1 cellular context compared by ENCODE assay signal in the genomic region with DNA sequence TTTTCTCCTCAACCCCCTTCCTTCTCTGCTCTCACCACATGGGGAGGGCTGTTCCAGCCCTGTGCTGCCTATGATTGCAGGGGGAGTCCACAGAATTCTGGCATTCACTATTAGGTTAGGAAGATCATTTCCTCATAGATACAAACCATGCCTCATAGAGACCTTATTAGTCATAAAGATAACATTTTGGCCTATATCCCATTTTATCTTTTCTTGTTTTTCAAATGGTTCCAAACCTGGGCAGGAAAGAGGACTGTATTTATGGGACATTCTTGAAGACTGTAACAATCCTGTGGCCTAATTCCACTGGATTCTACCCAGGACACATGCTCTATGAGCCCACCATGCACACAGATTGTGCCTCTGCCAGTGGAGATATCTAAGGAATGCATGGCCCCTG.
TF ChIP-seq lines count a peak whose summit lies in the region.

No MANE protein-coding gene starts in this region.

TF ChIP-seq in SK-N-SH, 30 proteins besides CTCF, POLR2A, EP300 and RAD21 (continued from another document):
- TF ChIP-seq, protein P1, sequence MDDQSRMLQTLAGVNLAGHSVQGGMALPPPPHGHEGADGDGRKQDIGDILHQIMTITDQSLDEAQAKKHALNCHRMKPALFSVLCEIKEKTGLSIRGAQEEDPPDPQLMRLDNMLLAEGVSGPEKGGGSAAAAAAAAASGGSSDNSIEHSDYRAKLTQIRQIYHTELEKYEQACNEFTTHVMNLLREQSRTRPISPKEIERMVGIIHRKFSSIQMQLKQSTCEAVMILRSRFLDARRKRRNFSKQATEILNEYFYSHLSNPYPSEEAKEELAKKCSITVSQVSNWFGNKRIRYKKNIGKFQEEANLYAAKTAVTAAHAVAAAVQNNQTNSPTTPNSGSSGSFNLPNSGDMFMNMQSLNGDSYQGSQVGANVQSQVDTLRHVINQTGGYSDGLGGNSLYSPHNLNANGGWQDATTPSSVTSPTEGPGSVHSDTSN (IDR thresholded peaks at IDR 0.05), result peak; percentile 27; the same call in 1 of the 2 replicates
- TF ChIP-seq POLR2AphosphoS5 (IDR thresholded peaks at IDR 0.05; ENCODE audit: low read depth, low read length) (no peak), NRF1 (IDR thresholded peaks at IDR 0.05; ENCODE audit: low read depth, low read length) (no peak), GATA2 (CRISPR knock-in tag; IDR thresholded peaks at IDR 0.05) (no peak), FOXM1 (IDR thresholded peaks at IDR 0.05; ENCODE audit: low read depth) (no peak), CHD2 (IDR thresholded peaks at IDR 0.05; ENCODE audit: low read length, partially characterized antibody) (no peak), RXRA (IDR thresholded peaks at IDR 0.05; ENCODE audit: borderline replicate concordance, low read depth) (no peak), EZH2phosphoT487 (IDR thresholded peaks at IDR 0.05; ENCODE audit: borderline replicate concordance, low read depth) (no peak), TEAD4 (IDR thresholded peaks at IDR 0.05; ENCODE audit: borderline replicate concordance, insufficient read depth) (peak; percentile 56; the same call in 1 of the 2 replicates), TCF12 (IDR thresholded peaks at IDR 0.05) (peak; percentile 83), MXI1 (IDR thresholded peaks at IDR 0.05; ENCODE audit: low read depth, low read length) (no peak), YY1 (IDR thresholded peaks at IDR 0.05; ENCODE audit: low read depth) (no peak), GABPA (IDR thresholded peaks at IDR 0.05; ENCODE audit: low read depth) (no peak), MEF2A (IDR thresholded peaks at IDR 0.05; ENCODE audit: borderline replicate concordance, low read depth) (no peak), SMC3 (IDR thresholded peaks at IDR 0.05; ENCODE audit: low read depth, low read length) (no peak), TAF1 (IDR thresholded peaks at IDR 0.05; ENCODE audit: borderline replicate concordance, low read depth, low read length) (no peak), FOSL2 (IDR thresholded peaks at IDR 0.05; ENCODE audit: borderline replicate concordance, low read depth) (peak; percentile 66; the same call in 1 of the 2 replicates), RCOR1 (IDR thresholded peaks at IDR 0.05; ENCODE audit: low read length) (no peak), FOXJ3 (CRISPR knock-in tag; IDR thresholded peaks at IDR 0.05) (no peak), JUND (IDR thresholded peaks at IDR 0.05) (peak; percentile 42), RFX5 (IDR thresholded peaks at IDR 0.05; ENCODE audit: low read length) (no peak)
- TF ChIP-seq, protein P2, sequence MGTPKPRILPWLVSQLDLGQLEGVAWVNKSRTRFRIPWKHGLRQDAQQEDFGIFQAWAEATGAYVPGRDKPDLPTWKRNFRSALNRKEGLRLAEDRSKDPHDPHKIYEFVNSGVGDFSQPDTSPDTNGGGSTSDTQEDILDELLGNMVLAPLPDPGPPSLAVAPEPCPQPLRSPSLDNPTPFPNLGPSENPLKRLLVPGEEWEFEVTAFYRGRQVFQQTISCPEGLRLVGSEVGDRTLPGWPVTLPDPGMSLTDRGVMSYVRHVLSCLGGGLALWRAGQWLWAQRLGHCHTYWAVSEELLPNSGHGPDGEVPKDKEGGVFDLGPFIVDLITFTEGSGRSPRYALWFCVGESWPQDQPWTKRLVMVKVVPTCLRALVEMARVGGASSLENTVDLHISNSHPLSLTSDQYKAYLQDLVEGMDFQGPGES (IDR thresholded peaks at IDR 0.05; ENCODE audit: low read depth, low read length), result no peak
- TF ChIP-seq, protein P3, sequence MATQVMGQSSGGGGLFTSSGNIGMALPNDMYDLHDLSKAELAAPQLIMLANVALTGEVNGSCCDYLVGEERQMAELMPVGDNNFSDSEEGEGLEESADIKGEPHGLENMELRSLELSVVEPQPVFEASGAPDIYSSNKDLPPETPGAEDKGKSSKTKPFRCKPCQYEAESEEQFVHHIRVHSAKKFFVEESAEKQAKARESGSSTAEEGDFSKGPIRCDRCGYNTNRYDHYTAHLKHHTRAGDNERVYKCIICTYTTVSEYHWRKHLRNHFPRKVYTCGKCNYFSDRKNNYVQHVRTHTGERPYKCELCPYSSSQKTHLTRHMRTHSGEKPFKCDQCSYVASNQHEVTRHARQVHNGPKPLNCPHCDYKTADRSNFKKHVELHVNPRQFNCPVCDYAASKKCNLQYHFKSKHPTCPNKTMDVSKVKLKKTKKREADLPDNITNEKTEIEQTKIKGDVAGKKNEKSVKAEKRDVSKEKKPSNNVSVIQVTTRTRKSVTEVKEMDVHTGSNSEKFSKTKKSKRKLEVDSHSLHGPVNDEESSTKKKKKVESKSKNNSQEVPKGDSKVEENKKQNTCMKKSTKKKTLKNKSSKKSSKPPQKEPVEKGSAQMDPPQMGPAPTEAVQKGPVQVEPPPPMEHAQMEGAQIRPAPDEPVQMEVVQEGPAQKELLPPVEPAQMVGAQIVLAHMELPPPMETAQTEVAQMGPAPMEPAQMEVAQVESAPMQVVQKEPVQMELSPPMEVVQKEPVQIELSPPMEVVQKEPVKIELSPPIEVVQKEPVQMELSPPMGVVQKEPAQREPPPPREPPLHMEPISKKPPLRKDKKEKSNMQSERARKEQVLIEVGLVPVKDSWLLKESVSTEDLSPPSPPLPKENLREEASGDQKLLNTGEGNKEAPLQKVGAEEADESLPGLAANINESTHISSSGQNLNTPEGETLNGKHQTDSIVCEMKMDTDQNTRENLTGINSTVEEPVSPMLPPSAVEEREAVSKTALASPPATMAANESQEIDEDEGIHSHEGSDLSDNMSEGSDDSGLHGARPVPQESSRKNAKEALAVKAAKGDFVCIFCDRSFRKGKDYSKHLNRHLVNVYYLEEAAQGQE (IDR thresholded peaks at IDR 0.05; ENCODE audit: low read depth, low read length), result no peak
- TF ChIP-seq, protein P4, sequence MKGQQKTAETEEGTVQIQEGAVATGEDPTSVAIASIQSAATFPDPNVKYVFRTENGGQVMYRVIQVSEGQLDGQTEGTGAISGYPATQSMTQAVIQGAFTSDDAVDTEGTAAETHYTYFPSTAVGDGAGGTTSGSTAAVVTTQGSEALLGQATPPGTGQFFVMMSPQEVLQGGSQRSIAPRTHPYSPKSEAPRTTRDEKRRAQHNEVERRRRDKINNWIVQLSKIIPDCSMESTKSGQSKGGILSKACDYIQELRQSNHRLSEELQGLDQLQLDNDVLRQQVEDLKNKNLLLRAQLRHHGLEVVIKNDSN (IDR thresholded peaks at IDR 0.05; ENCODE audit: borderline replicate concordance, low read depth), result no peak
- TF ChIP-seq, protein P5, sequence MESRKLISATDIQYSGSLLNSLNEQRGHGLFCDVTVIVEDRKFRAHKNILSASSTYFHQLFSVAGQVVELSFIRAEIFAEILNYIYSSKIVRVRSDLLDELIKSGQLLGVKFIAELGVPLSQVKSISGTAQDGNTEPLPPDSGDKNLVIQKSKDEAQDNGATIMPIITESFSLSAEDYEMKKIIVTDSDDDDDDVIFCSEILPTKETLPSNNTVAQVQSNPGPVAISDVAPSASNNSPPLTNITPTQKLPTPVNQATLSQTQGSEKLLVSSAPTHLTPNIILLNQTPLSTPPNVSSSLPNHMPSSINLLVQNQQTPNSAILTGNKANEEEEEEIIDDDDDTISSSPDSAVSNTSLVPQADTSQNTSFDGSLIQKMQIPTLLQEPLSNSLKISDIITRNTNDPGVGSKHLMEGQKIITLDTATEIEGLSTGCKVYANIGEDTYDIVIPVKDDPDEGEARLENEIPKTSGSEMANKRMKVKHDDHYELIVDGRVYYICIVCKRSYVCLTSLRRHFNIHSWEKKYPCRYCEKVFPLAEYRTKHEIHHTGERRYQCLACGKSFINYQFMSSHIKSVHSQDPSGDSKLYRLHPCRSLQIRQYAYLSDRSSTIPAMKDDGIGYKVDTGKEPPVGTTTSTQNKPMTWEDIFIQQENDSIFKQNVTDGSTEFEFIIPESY (IDR thresholded peaks at IDR 0.05; ENCODE audit: borderline replicate concordance, low read depth), result no peak
- TF ChIP-seq, protein P6, sequence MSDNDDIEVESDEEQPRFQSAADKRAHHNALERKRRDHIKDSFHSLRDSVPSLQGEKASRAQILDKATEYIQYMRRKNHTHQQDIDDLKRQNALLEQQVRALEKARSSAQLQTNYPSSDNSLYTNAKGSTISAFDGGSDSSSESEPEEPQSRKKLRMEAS (IDR thresholded peaks at IDR 0.05; ENCODE audit: low read depth), result no peak
